ENCODE assay signal across 1 cellular context in genomic region chr19:57946316-57946715, GRCh38.
TF ChIP-seq lines count a peak whose summit lies in the region.

No MANE protein-coding gene starts in this region.

TF ChIP-seq in IMR-90, 13 proteins besides CTCF, POLR2A, EP300 and RAD21:
- TF ChIP-seq CHD1 (IDR thresholded peaks at IDR 0.05; ENCODE audit: low read depth, low read length) (no peak), SMC3 (IDR thresholded peaks at IDR 0.05; ENCODE audit: low read depth, low read length) (no peak), CEBPB (IDR thresholded peaks at IDR 0.05; ENCODE audit: low read depth, low read length) (no peak), NFE2L2 (IDR thresholded peaks at IDR 0.05; ENCODE audit: low read depth, low read length) (no peak), FOS (IDR thresholded peaks at IDR 0.05; ENCODE audit: low read depth, low read length) (no peak), RFX5 (IDR thresholded peaks at IDR 0.05; ENCODE audit: low read depth, low read length) (no peak), MXI1 (IDR thresholded peaks at IDR 0.05; ENCODE audit: borderline replicate concordance, low read depth, low read length) (no peak), ELK1 (IDR thresholded peaks at IDR 0.05; ENCODE audit: borderline replicate concordance, low read depth, low read length) (no peak), MAZ (IDR thresholded peaks at IDR 0.05; ENCODE audit: borderline replicate concordance, low read depth, low read length) (no peak), RCOR1 (IDR thresholded peaks at IDR 0.05; ENCODE audit: insufficient replicate concordance, low read length) (no peak), MAFK (IDR thresholded peaks at IDR 0.05; ENCODE audit: low read depth, low read length) (no peak), BHLHE40 (IDR thresholded peaks at IDR 0.05; ENCODE audit: low read depth, low read length) (no peak)
- TF ChIP-seq, protein P1, sequence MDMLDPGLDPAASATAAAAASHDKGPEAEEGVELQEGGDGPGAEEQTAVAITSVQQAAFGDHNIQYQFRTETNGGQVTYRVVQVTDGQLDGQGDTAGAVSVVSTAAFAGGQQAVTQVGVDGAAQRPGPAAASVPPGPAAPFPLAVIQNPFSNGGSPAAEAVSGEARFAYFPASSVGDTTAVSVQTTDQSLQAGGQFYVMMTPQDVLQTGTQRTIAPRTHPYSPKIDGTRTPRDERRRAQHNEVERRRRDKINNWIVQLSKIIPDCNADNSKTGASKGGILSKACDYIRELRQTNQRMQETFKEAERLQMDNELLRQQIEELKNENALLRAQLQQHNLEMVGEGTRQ (IDR thresholded peaks at IDR 0.05; ENCODE audit: low read depth, low read length) = no peak
